ENCODE assay signal across 25 cellular contexts in the genomic region with DNA sequence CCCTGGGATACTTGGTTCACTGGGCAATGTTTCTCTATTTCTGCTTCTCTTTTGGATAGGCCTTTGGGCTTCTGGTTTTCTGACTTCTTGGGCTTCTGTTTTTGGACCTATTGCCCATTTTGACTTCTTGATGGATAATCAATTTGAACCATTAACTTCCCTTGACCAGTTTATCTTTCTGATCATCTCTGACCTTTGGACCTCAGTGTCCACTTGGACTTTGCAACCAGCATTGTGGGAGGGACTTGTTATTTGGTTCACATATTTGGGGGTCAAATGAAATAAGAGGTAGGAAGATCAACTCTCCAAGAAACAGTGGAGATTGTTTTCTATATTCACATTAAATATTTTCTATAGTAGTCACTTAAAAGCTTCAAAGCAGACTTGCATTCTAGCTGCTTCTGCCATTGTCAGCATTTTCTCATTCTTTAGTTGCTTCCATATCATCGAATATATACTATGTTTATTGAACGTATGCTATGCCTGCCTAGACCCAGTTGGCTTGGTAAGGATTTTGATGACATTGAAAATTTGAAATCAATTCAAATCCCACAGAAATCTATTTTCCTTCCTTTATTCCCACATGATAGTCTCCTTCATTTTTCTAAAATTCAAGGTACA. TPM values are rescaled to one million over a fixed set of nuclear protein-coding genes. Genes with fewer than 3 reads are reported as not detected.
"Had no signal": no experiment of that assay in that cellular context is flagged by ENCODE, and none has a peak within 500 bp of the region (broad histone marks: within the 10 kb centered on the region; RNA-seq: fewer than 3 reads in every experiment).

No MANE protein-coding gene starts in this region.

- H3K27me3 ChIP-seq: Peyer's patch had no signal

- H3K4me2 ChIP-seq: PC-9 had no signal

- H3K36me3 ChIP-seq: Peyer's patch, SJCRH30 had no signal

- H3K4me1 ChIP-seq: Peyer's patch had no signal

- DNase-seq: KBM-7, NCI-H1092, NCI-H1105 treated with DMSO at 0.1 percent for 48 hours, NCI-H1417 treated with DMSO at 0.1 percent for 48 hours, NCI-H146, NCI-H1694 treated with DMSO at 0.1 percent for 48 hours, NCI-H1930, NCI-H2081, NCI-H2171, NCI-H226, NCI-H446, NCI-H510A, NCI-H524 treated with DMSO at 0.1 percent for 48 hours, NCI-H774, OCI-M1, PC-9, Peyer's patch, SHP77 treated with DMSO at 0.1 percent for 48 hours, SJCRH30 had no signal

- H2AFZ ChIP-seq: PC-9 had no signal

- H3K27ac Mint-ChIP-seq: IgD-negative memory B cell had no signal

- H3K27ac ChIP-seq: PC-9, Peyer's patch, SJCRH30 had no signal

- ATAC-seq: Right ventricle myocardium inferior, SK-N-SH treated with all-trans-retinoic acid at 6 μM for 48 hours had no signal

- H3K4me3 ChIP-seq: PC-9, Peyer's patch, SJCRH30 had no signal

RNA-seq across cellular contexts. Expression of a gene that starts 41.9 kb away (rescaled TPM):
- total RNA-seq: LHCN-M2, MCF 10A, Peyer's patch, Right ventricle myocardium inferior, RPMI7951, SJCRH30 had no signal
- polyA plus RNA-seq: IgD-negative memory B cell had no signal
